8 cellular contexts compared by ENCODE assay signal in genomic region chr12:115354007-115354452, GRCh38.
DNase-seq lines count a peak whose midpoint lies in the region; ATAC-seq, FAIRE-seq and TF ChIP-seq lines count a peak whose summit lies in the region.

No MANE protein-coding gene starts in this region.

- no peaks in the 10 kb centered on the region for H3K36me3 ChIP-seq in GM12878 (ENCODE audit: control insufficient read depth in 2 of 2, insufficient read depth in 2 of 2, low read length in 1 of 2)
- no peaks in the 10 kb centered on the region for H3K36me3 ChIP-seq in HepG2 (replicated peaks in 1 of 2; ENCODE audit: control insufficient read depth in 1 of 2, insufficient read depth in 2 of 2, low read length in 2 of 2)

- H3K27ac ChIP-seq in GM12878 (ENCODE audit: control insufficient read depth, insufficient read depth) (peak overlapping the region; percentile 74), HepG2 (ENCODE audit: extremely low read length, insufficient read depth, low read length) (no peak overlapping the region)

- POLR2A ChIA-PET in GM12878 (lab: Charles Lee) (interaction anchor here (0.7 kb wide), 1 partner anchor 8 kb away, joined by 3 read pairs; no protein-coding TSS in a partner anchor), HepG2 (lab: Yijun Ruan, JAX) (interaction anchor here (0.8 kb wide), 1 partner anchor 41 kb away, joined by 3 read pairs; no protein-coding TSS in a partner anchor)

- H3K79me2 ChIP-seq in GM12878 (ENCODE audit: control insufficient read depth, insufficient read depth, low read length) (no peaks in the 10 kb centered on the region), HepG2 (ENCODE audit: insufficient read depth, low read length) (no peaks in the 10 kb centered on the region)

- RAD21 ChIA-PET in GM12878 (lab: Charles Lee; ENCODE audit: unreplicated experiment), result no interaction called here

- CTCF ChIA-PET in GM12878 (lab: Yijun Ruan, JAX), result interaction anchor here (0.7 to 0.8 kb wide), 2 partner anchors 11 to 28 kb away, joined by 3 read pairs; no protein-coding TSS in a partner anchor
- CTCF ChIA-PET in HepG2 (lab: Yijun Ruan, JAX; ENCODE audit: low intra/inter-chr PET ratio, low total read pairs), result no interaction called here

- H3K27me3 ChIP-seq in GM12878 (replicated peaks in 1 of 2; ENCODE audit: control insufficient read depth in 2 of 2, insufficient read depth in 2 of 2, low read length in 1 of 2) (no peaks in the 10 kb centered on the region), HepG2 (ENCODE audit: control insufficient read depth in 1 of 2, insufficient read depth in 2 of 2, low read length in 2 of 2) (peaks cover 0 to 3% of the 10 kb centered on the region in 2 experiments; a peak in 1 of 5 replicates)

- H2AFZ ChIP-seq in GM12878 (ENCODE audit: control insufficient read depth, low read depth, low read length) (peak overlapping the region; percentile 95), HepG2 (ENCODE audit: low read length) (peak overlapping the region; percentile 66)

- H3K4me1 ChIP-seq in GM12878 (ENCODE audit: control insufficient read depth, insufficient read depth, low read length) (peaks cover 3% of the 10 kb centered on the region; the same call in 1 of the 2 replicates), HepG2 (ENCODE audit: insufficient read depth, low read length) (peaks cover 16% of the 10 kb centered on the region)

- H3K9me3 ChIP-seq in GM12878 (replicated peaks; ENCODE audit: control insufficient read depth, insufficient read depth, low read length), result no peaks in the 10 kb centered on the region; the same call in 2 of the 3 replicates
- no peaks in the 10 kb centered on the region for H3K9me3 ChIP-seq in HepG2 (ENCODE audit: low read length)

- H3K4me3 ChIP-seq in AG10803 (ENCODE audit: low read length), result peak overlapping the region; percentile 66
- peak overlapping the region; percentile 60; the same call in 1 of the 2 replicates for H3K4me3 ChIP-seq in GM12878
- H3K4me3 ChIP-seq in HepG2 (replicated peaks in 1 of 3; ENCODE audit: insufficient read depth in 1 of 3, low read depth in 2 of 3, low read length in 3 of 3), result peak overlapping the region; percentile 60 to 72 (median 67)

- TF ChIP-seq RAD21 in GM12878 (IDR thresholded peaks at IDR 0.05; ENCODE audit: insufficient read depth, low read depth, low read length) (no peak), HepG2 (CRISPR knock-in tag; IDR thresholded peaks at IDR 0.05) (no peak)

- TF ChIP-seq POLR2A in GM12878 (IDR thresholded peaks at IDR 0.05; ENCODE audit: low read depth, low read length) (no peak), HepG2 (IDR thresholded peaks at IDR 0.05; ENCODE audit: insufficient read depth in 1 of 2, low read depth in 2 of 2, low read length in 2 of 2) (no peak)

- H3K4me2 ChIP-seq in GM12878 (ENCODE audit: control insufficient read depth, insufficient read depth) (peak overlapping the region; percentile 69), HepG2 (ENCODE audit: low read depth, low read length) (peak overlapping the region; percentile 97)

- no peaks in the 10 kb centered on the region for H4K20me1 ChIP-seq in GM12878 (ENCODE audit: control insufficient read depth, insufficient read depth)
- H4K20me1 ChIP-seq in HepG2 (ENCODE audit: insufficient read depth, low read length), result no peaks in the 10 kb centered on the region

- TF ChIP-seq CTCF in AG10803 (conservative IDR thresholded peaks at IDR 0.05; ENCODE audit: low read length) (no peak), GM12878 (IDR thresholded peaks at IDR 0.05 in 2 of 3, conservative IDR thresholded peaks at IDR 0.05 in 1 of 3; ENCODE audit: control insufficient read depth in 2 of 3, extremely low read depth in 1 of 3, insufficient read depth in 1 of 3, low read depth in 3 of 3, low read length in 3 of 3) (no peak), HepG2 (CRISPR knock-in tag; IDR thresholded peaks at IDR 0.05) (no peak)

- FAIRE-seq in GM12878 (lab: Jason Lieb, UNC), result peak; percentile 35
- no peak for FAIRE-seq in HepG2 (lab: Jason Lieb, UNC)
- no peak for FAIRE-seq in GM19239 (lab: Jason Lieb, UNC)

- H3K9ac ChIP-seq in GM12878 (ENCODE audit: control insufficient read depth, insufficient read depth, low read length) (peak overlapping the region; percentile 58; the same call in 1 of the 2 replicates), HepG2 (ENCODE audit: insufficient read depth, low read depth, low read length) (peak overlapping the region; percentile 63)

- intact Hi-C loops in GM12878 (cut with micrococcal nuclease; ENCODE audit: unreplicated experiment) (no loop called here), HepG2 (cut with micrococcal nuclease; ENCODE audit: unreplicated experiment) (no loop called here)

- WGBS in GM12878 (ENCODE audit: insufficient coverage, insufficient replicate concordance, low lambda C conversion rate, missing lambda C conversion rate), result 62% methylated on average over 4 of the region's 4 CpGs
- 31% methylated on average over 2 of the region's 4 CpGs for WGBS in HepG2 (ENCODE audit: low lambda C conversion rate)

- peak; percentile 94 for DNase-seq in AG10803 (ENCODE audit: low read depth)
- DNase-seq in HS-5 (ENCODE audit: low read depth), result peak; percentile 95
- no peak for DNase-seq in GM12878 (ENCODE audit: low read depth, low spot score)
- peak; percentile 18 for DNase-seq in HepG2 (ENCODE audit: low spot score)
- peak; percentile 82 for DNase-seq in ureter (ENCODE audit: low spot score)
- no peak for DNase-seq in NCI-H1417 treated with DMSO at 0.1 percent for 48 hours (lab: John Stamatoyannopoulos, UW)
- DNase-seq in DMS53 (lab: John Stamatoyannopoulos, UW), result no peak
- no peak for DNase-seq in GM19239 (ENCODE audit: insufficient read length, low spot score)

- SMC1A ChIA-PET in GM12878 (lab: Charles Lee; ENCODE audit: uncharacterized antibody, unreplicated experiment), result interaction anchor here (0.6 to 1.9 kb wide), 10 partner anchors 11 to 113 kb away, joined by 3 to 5 read pairs (median 4); no protein-coding TSS in a partner anchor

- peak; percentile 75 for ATAC-seq in GM12878
- ATAC-seq in HepG2, result peak; percentile 82

- no peak for TF ChIP-seq EP300 in GM12878 (IDR thresholded peaks at IDR 0.05; ENCODE audit: borderline replicate concordance in 1 of 2, control insufficient read depth in 1 of 2, low read depth in 2 of 2, low read length in 2 of 2)
- no peak for TF ChIP-seq EP300 in HepG2 (IDR thresholded peaks at IDR 0.05; ENCODE audit: low read depth in 2 of 2, low read length in 2 of 2)
- TF ChIP-seq EP300 in HepG2 (CRISPR knock-in tag; IDR thresholded peaks at IDR 0.05; ENCODE audit: borderline replicate concordance), result no peak

- in situ Hi-C loops in GM12878 (cut with MboI) (no loop called here), HepG2 (cut with HindIII; ENCODE audit: extremely low pct_ligation_motif_present, low pct_unique_long_range_greater_than_20kb) (no loop called here)

- no TSS peak for BruUV-seq in GM12878 (replicated peaks; lab: Mats Ljungman, UMichigan)
- no TSS peak for BruUV-seq in HepG2 (replicated peaks; lab: Mats Ljungman, UMichigan)

TF ChIP-seq in GM12878, 131 proteins besides CTCF, POLR2A, EP300 and RAD21 (continues in another document):
- no peak for TF ChIP-seq PAX5 (IDR thresholded peaks at IDR 0.05; ENCODE audit: borderline replicate concordance, low read depth, low read length)
- TF ChIP-seq ATF7 (IDR thresholded peaks at IDR 0.05; ENCODE audit: low read depth), result no peak
- TF ChIP-seq SMC3 (IDR thresholded peaks at IDR 0.05; ENCODE audit: borderline replicate concordance, low read length), result no peak
- TF ChIP-seq PML (IDR thresholded peaks at IDR 0.05; ENCODE audit: low read length), result no peak
- TF ChIP-seq CHD1 (IDR thresholded peaks at IDR 0.05; ENCODE audit: low read depth, low read length), result no peak

TF ChIP-seq in HepG2, 621 proteins besides CTCF, POLR2A, EP300 and RAD21:
- TF ChIP-seq SALL1 (CRISPR knock-in tag; IDR thresholded peaks at IDR 0.05) (0 out of 2 replicates have a peak, but pooled peaks have one; percentile 1), TOE1 (CRISPR knock-in tag; IDR thresholded peaks at IDR 0.05) (no peak), UBTF (CRISPR knock-in tag; IDR thresholded peaks at IDR 0.05) (peak; percentile 65), HMG20A (CRISPR knock-in tag; IDR thresholded peaks at IDR 0.05; ENCODE audit: borderline replicate concordance) (0 out of 2 replicates have a peak, but pooled peaks have one; percentile 10), ZNF652 (CRISPR knock-in tag; IDR thresholded peaks at IDR 0.05; ENCODE audit: borderline replicate concordance, low read depth) (no peak), FOSL2 (CRISPR knock-in tag; IDR thresholded peaks at IDR 0.05) (peak; percentile 67)

Comparison
In these comparisons a context has a peak if more than half of its experiments do, and no peak if none do; other contexts are left out.
1. DNase-seq: peak in AG10803 (single experiment), HS-5 (single experiment), HepG2 (single experiment) and ureter (single experiment); none in GM12878 (single experiment), NCI-H1417 treated with DMSO at 0.1 percent for 48 hours (single experiment), DMS53 (single experiment) and GM19239 (single experiment).
2. Peak in every context shown above with its lines, with median percentiles within 50 percentile points of each other: H3K4me3 ChIP-seq.